18 cellular contexts compared by ENCODE assay signal in the genomic region with DNA sequence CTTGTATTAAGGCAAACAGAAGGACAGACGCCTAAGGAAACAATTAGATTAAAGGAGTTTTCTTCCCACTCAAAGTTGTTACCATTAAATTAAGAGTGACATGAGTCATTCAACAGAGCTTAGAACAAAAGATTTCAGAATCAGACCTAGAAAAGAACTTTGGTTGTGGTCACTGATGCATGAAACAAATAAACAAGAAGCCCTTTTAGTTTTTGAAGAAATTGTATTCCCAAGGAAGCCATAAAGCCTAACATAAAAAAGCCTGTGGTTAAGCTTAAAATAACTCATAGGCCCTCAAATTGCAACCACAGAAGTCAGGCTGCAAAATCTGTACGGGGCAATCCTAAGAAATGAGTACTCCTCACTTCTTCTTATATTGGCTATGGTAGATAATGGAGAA.
"Had no signal": no experiment of that assay in that cellular context is flagged by ENCODE, and none has a peak within 500 bp of the region (broad histone marks: within the 10 kb centered on the region; RNA-seq: fewer than 3 reads in every experiment).

No MANE protein-coding gene starts in this region.

- ATAC-seq: activated naive CD4-positive, alpha-beta T cell treated with anti-CD3 and anti-CD28 coated beads, Interleukin-2, amount 50 U/mL, for 72 hours; activated T-cell treated with anti-CD3 and anti-CD28 coated beads, Interleukin-2, amount 50 U/mL, for 72 hours; esophagus mucosa; heart right ventricle; left ventricle myocardium superior had no signal

- H3K27ac ChIP-seq: adrenal gland, heart right ventricle, tibial nerve, WERI-Rb-1 had no signal

- H3K9me3 ChIP-seq: adrenal gland, heart right ventricle, tibial nerve had no signal

- H3K27me3 ChIP-seq: adrenal gland, tibial nerve had no signal

- H3K4me3 ChIP-seq: adrenal gland, heart right ventricle, tibial nerve had no signal

- H3K36me3 ChIP-seq: adrenal gland, heart right ventricle, tibial nerve, WERI-Rb-1 had no signal

- H3K4me1 ChIP-seq: adrenal gland, tibial nerve had no signal

- DNase-seq: activated CD4-positive, alpha-beta T cell treated with anti-CD3 and anti-CD28 coated beads for 1 hour; activated gamma-delta T cell; activated T-cell treated with anti-CD3 and anti-CD28 coated beads, Interleukin-2, amount 50 U/mL, for 72 hours; adrenal gland; effector CD8-positive, alpha-beta T cell; heart right ventricle; left ventricle myocardium superior; occipital lobe; posterior cingulate gyrus; stimulated activated CD4-positive, alpha-beta T cell treated with anti-CD3 and anti-CD28 coated beads, Interleukin-12 subunit alpha, Interleukin-12 subunit beta, amount 100 ng/mL, for 4 hours; stimulated activated CD4-positive, alpha-beta T cell treated with anti-CD3 and anti-CD28 coated beads, Interleukin-1b, Interleukin-23, amount 100 ng/mL, for 48 hours; stimulated activated CD8-positive, alpha-beta memory T cell treated with anti-CD3 and anti-CD28 coated beads, Interleukin-4, amount 100 ng/mL, for 48 hours; stimulated activated naive CD4-positive, alpha-beta T cell treated with Interleukin-2 at 50 U/mL for 16 hours; substantia nigra; WERI-Rb-1 had no signal
